ENCODE assay signal across 8 cellular contexts in genomic region chr3:156552973-156553372, GRCh38. TPM values are rescaled to one million over a fixed set of nuclear protein-coding genes. Genes with fewer than 3 reads are reported as not detected.
DNase-seq lines count a peak whose midpoint lies in the region; ATAC-seq and TF ChIP-seq lines count a peak whose summit lies in the region.

No MANE protein-coding gene starts in this region.

- no peaks in the 10 kb centered on the region for H3K27me3 ChIP-seq in CD4-positive, alpha-beta memory T cell (ENCODE audit: insufficient read depth, low read length)
- no peaks in the 10 kb centered on the region for H3K27me3 ChIP-seq in KMS-11 (ENCODE audit: insufficient read depth, low read depth)

- H3K4me3 ChIP-seq in CD4-positive, alpha-beta memory T cell (ENCODE audit: low read length in 2 of 2), result no peak overlapping the region
- no peak overlapping the region for H3K4me3 ChIP-seq in KMS-11 (IDR thresholded peaks at IDR 0.05; ENCODE audit: insufficient read depth, low read depth, low read length)

- peaks cover 0 to 5% (median 0%) of the 10 kb centered on the region in 8 donors for H3K9me3 Mint-ChIP-seq in CD4-positive, alpha-beta memory T cell
- H3K9me3 Mint-ChIP-seq in MCF 10A (ENCODE audit: unreplicated experiment) (no peaks in the 10 kb centered on the region), natural killer cell (no peaks in the 10 kb centered on the region)

- TF ChIP-seq CTCF in KMS-11 (conservative IDR thresholded peaks at IDR 0.05; ENCODE audit: low read depth, low read length), result no peak
- no peak for TF ChIP-seq CTCF in MCF 10A (IDR thresholded peaks at IDR 0.05; ENCODE audit: unreplicated experiment)
- TF ChIP-seq CTCF in natural killer cell (IDR thresholded peaks at IDR 0.05), result no peak

- peaks cover 32 to 66% of the 10 kb centered on the region in 2 donors for H3K36me3 Mint-ChIP-seq in CD4-positive, alpha-beta memory T cell
- H3K36me3 Mint-ChIP-seq in MCF 10A (ENCODE audit: insufficient read depth, unreplicated experiment) (peaks cover 47% of the 10 kb centered on the region), natural killer cell (peaks cover 24% of the 10 kb centered on the region)

- peaks cover 0 to 5% of the 10 kb centered on the region in 2 donors for H3K27me3 Mint-ChIP-seq in CD4-positive, alpha-beta memory T cell
- H3K27me3 Mint-ChIP-seq in MCF 10A (ENCODE audit: insufficient read depth, unreplicated experiment) (no peaks in the 10 kb centered on the region), natural killer cell (ENCODE audit: low read depth in 2 of 2) (no peaks in the 10 kb centered on the region)

- peaks cover 40% of the 10 kb centered on the region for H3K4me1 ChIP-seq in CD4-positive, alpha-beta memory T cell (ENCODE audit: insufficient read depth, low read length)
- H3K4me1 ChIP-seq in KMS-11 (ENCODE audit: low read depth, poor library complexity, severe bottlenecking), result peaks cover 53% of the 10 kb centered on the region

- H3K9ac ChIP-seq in KMS-11, result peak overlapping the region; percentile 94; the same call in 1 of the 2 replicates

- no peak for DNase-seq in CD4-positive, alpha-beta memory T cell
- DNase-seq in MCF 10A (ENCODE audit: unreplicated experiment), result no peak
- DNase-seq in natural killer cell, result no peak
- no peak for DNase-seq in cerebellar nuclear complex (lab: John Stamatoyannopoulos, UW)
- DNase-seq in cerebellum (ENCODE audit: low spot score), result no peak
- DNase-seq in SKM-1 (lab: John Stamatoyannopoulos, UW; ENCODE audit: unreplicated experiment), result no peak

- H3K9me3 ChIP-seq in CD4-positive, alpha-beta memory T cell (ENCODE audit: control insufficient read depth in 1 of 2, low read length in 2 of 2), result no peaks in the 10 kb centered on the region

- ATAC-seq in natural killer cell (no peak), GM18861 (IDR thresholded peaks at IDR 0.05; ENCODE audit: unreplicated experiment) (no peak)

- peak overlapping the region; percentile 11 to 99 (median 97) for H3K4me3 Mint-ChIP-seq in CD4-positive, alpha-beta memory T cell
- H3K4me3 Mint-ChIP-seq in MCF 10A (ENCODE audit: unreplicated experiment), result peak overlapping the region; percentile 89
- peak overlapping the region; percentile 61 for H3K4me3 Mint-ChIP-seq in natural killer cell

- POLR2A ChIA-PET in CD4-positive, alpha-beta memory T cell (lab: Charles Lee; ENCODE audit: partially characterized antibody), result interaction anchor here (1.6 to 5.5 kb wide), 5 partner anchors 28 to 535 kb away, joined by 7 to 140 read pairs (median 26); partner anchors contain the start of gene TIPARP
- POLR2A ChIA-PET in MCF 10A (lab: Yijun Ruan, JAX), result interaction anchor here (0.9 to 4.6 kb wide), 11 partner anchors 10 to 622 kb away, joined by 3 to 157 read pairs (median 15); partner anchors contain the start of genes CCNL1 and TIPARP

- H4K20me1 ChIP-seq in KMS-11 (ENCODE audit: insufficient read depth), result no peaks in the 10 kb centered on the region

- peaks cover 19% of the 10 kb centered on the region for H3K36me3 ChIP-seq in CD4-positive, alpha-beta memory T cell (ENCODE audit: insufficient read depth, low read length)
- peaks cover 14% of the 10 kb centered on the region; the same call in 1 of the 2 replicates for H3K36me3 ChIP-seq in KMS-11 (ENCODE audit: insufficient read depth)

- peaks cover 31 to 55% (median 44%) of the 10 kb centered on the region in 4 donors for H3K4me1 Mint-ChIP-seq in CD4-positive, alpha-beta memory T cell
- H3K4me1 Mint-ChIP-seq in MCF 10A (ENCODE audit: insufficient read depth, unreplicated experiment) (peaks cover 30% of the 10 kb centered on the region), natural killer cell (peaks cover 46 to 56% of the 10 kb centered on the region in 2 donors)

- H3K27ac Mint-ChIP-seq in CD4-positive, alpha-beta memory T cell, result peak overlapping the region in 3 of 7 donors; percentile 57 to 98 (median 95)
- no peak overlapping the region for H3K27ac Mint-ChIP-seq in MCF 10A (ENCODE audit: low read depth, unreplicated experiment)
- H3K27ac Mint-ChIP-seq in natural killer cell, result no peak overlapping the region

- H3K4me2 ChIP-seq in KMS-11, result peak overlapping the region; percentile 92

- intact Hi-C loops in CD4-positive, alpha-beta memory T cell (cut with micrococcal nuclease), result no loop called here
- intact Hi-C loops in MCF 10A (cut with micrococcal nuclease) (no loop called here), natural killer cell (cut with micrococcal nuclease) (loop anchor here (10.0 kb wide), 3 partner anchors 272 to 698 kb away; partner anchors contain the start of genes LEKR1 and SLC33A1)

- H2AFZ ChIP-seq in KMS-11 (ENCODE audit: low read depth), result no peak overlapping the region

- CTCF ChIA-PET in CD4-positive, alpha-beta memory T cell (lab: Charles Lee; ENCODE audit: partially characterized antibody), result interaction anchor here (2.7 to 3.1 kb wide), 2 partner anchors 11 to 529 kb away, joined by 26 to 29 read pairs; no protein-coding TSS in a partner anchor
- CTCF ChIA-PET in MCF 10A (lab: Yijun Ruan, JAX), result interaction anchor here (0.5 to 3.4 kb wide), 4 partner anchors 121 to 584 kb away, joined by 3 to 20 read pairs (median 11); partner anchors contain the start of gene TIPARP

- BruUV-seq in MCF 10A (replicated peaks; lab: Mats Ljungman, UMichigan), result no TSS peak

- H3K79me2 ChIP-seq in KMS-11 (ENCODE audit: insufficient read depth, low read depth), result peaks cover 68% of the 10 kb centered on the region

- no peak overlapping the region for H3K27ac ChIP-seq in CD4-positive, alpha-beta memory T cell (ENCODE audit: low read depth, low read length)
- H3K27ac ChIP-seq in KMS-11, result no peak overlapping the region

RNA-seq across cellular contexts. Expression of gene SSR3, which starts 1.9 kb away (rescaled TPM):
- total RNA-seq in CD4-positive, alpha-beta memory T cell, result 100 to 1,000 TPM; 132 to 138 TPM
- polyA plus RNA-seq in CD4-positive, alpha-beta memory T cell, result 100 to 1,000 TPM; 136 to 158 TPM
- 447 and 568 TPM in 2 replicates for total RNA-seq in MCF 10A (2022)
- 10 to 100 TPM; 60.7 to 75.1 (median 63.0) TPM for total RNA-seq in natural killer cell
- 77.5 TPM for total RNA-seq in cerebellum
